In the genomic region with DNA sequence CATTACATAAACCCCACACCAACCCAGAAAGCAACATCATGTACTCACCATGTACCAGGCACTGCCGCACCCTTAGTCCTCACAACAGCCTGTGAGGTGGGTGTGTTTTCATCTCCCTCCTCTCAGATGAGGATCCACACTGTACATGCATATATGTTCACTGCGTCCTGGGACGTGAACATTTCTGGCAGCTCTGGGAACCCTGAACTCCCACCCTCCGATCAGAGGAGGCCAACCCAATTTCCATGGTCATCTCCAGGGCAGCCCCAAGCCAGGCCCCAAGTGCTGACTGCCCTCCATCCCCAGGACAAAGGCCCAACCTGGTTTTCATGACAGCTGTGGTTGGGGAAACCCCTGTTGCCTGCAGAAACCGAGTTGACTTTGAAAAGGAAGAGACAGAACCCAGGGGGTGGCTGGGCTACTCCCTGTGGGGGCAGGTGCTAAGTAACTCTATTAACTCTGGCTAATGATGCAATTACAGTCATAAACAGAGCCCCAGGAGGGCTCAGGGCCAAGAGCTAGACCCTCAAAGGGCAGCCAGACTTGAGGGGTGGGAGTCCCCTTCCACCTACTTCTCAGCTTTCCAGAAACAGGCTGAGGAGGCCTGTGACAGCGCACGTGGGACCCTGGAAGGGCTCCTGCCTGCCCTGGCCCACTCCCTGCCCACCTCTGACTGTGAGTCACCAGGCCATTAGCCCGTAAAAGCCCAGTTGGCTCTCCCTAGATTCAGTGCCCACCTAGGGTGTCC, we compare ENCODE assay signal across 8 cellular contexts. TPM values are rescaled to one million over a fixed set of nuclear protein-coding genes. Genes with fewer than 3 reads are reported as not detected.
DNase-seq lines count a peak whose midpoint lies in the region; ATAC-seq, FAIRE-seq and TF ChIP-seq lines count a peak whose summit lies in the region.

No MANE protein-coding gene starts in this region.

- no peak overlapping the region for H2BK12ac ChIP-seq in H1 (ENCODE audit: low read depth, low read length)

- H4K91ac ChIP-seq in H1 (replicated peaks; ENCODE audit: insufficient read length, low read length), result no peak overlapping the region

- H3K23ac ChIP-seq in H1 (ENCODE audit: insufficient read length), result no peak overlapping the region

- intact Hi-C loops in psoas muscle (cut with DNase I), result no loop called here

- no peak overlapping the region for H2BK15ac ChIP-seq in H1 (ENCODE audit: low read length)

- no peak overlapping the region for H4K5ac ChIP-seq in H1 (ENCODE audit: insufficient read length, low read depth, low read length)

- H3K36me3 ChIP-seq in SK-N-SH (replicated peaks in 1 of 2; ENCODE audit: control insufficient read depth in 1 of 2, insufficient read depth in 2 of 2, low read length in 1 of 2) (no peaks in the 10 kb centered on the region), H1 (ENCODE audit: control insufficient read depth in 2 of 4, insufficient read depth in 4 of 4, low read length in 3 of 4) (no peaks in the 10 kb centered on the region), psoas muscle (ENCODE audit: insufficient read depth in 1 of 2, low read depth in 1 of 2) (peaks cover 0 to 6% of the 10 kb centered on the region in 2 donors)

- H3K9me3 ChIP-seq in SK-N-SH (no peaks in the 10 kb centered on the region), H1 (ENCODE audit: insufficient read depth in 2 of 2, low read depth in 1 of 2, low read length in 1 of 2) (no peaks in the 10 kb centered on the region), psoas muscle (no peaks in the 10 kb centered on the region)

- CTCF ChIA-PET in SK-N-SH (lab: Yijun Ruan, JAX), result interaction anchor here (1.2 to 6.4 kb wide), 9 partner anchors 16 to 365 kb away, joined by 4 to 53 read pairs (median 8); partner anchors contain the start of genes FRS3 and TOMM6
- CTCF ChIA-PET in H1 (lab: Charles Lee; ENCODE audit: partially characterized antibody), result interaction anchor here (0.6 to 5.3 kb wide), 19 partner anchors 10 to 398 kb away, joined by 3 to 37 read pairs (median 5); partner anchors contain the start of gene TOMM6

- H3K79me2 ChIP-seq in SK-N-SH (ENCODE audit: insufficient read depth) (peaks cover 51% of the 10 kb centered on the region), H1 (ENCODE audit: control insufficient read depth in 1 of 2, insufficient read depth in 2 of 2, low read length in 2 of 2) (no peaks in the 10 kb centered on the region)

- H3K23me2 ChIP-seq in H1 (ENCODE audit: low read depth, low read length), result peaks cover 9% of the 10 kb centered on the region; the same call in 1 of the 2 replicates

- H2AFZ ChIP-seq in SK-N-SH (ENCODE audit: low read depth) (no peak overlapping the region), H1 (ENCODE audit: low read length) (no peak overlapping the region)

- H2BK120ac ChIP-seq in H1 (replicated peaks; ENCODE audit: low read depth, low read length), result no peak overlapping the region

- H3K4ac ChIP-seq in H1 (replicated peaks; ENCODE audit: insufficient read length, low read depth, low read length), result no peak overlapping the region

- H3K4me2 ChIP-seq in SK-N-SH (peak overlapping the region; percentile 93), H1 (ENCODE audit: insufficient read depth in 1 of 2, low read depth in 2 of 2, low read length in 2 of 2) (peak overlapping the region; percentile 71 to 93)

- no peaks in the 10 kb centered on the region for H3K79me1 ChIP-seq in H1 (ENCODE audit: low read depth, low read length)

- TF ChIP-seq EP300 in SK-N-SH (IDR thresholded peaks at IDR 0.05; ENCODE audit: borderline replicate concordance in 1 of 2, low read depth in 1 of 2, low read length in 1 of 2) (no peak), H1 (IDR thresholded peaks at IDR 0.05; ENCODE audit: borderline replicate concordance in 1 of 2, low read depth in 2 of 2, low read length in 2 of 2) (no peak; a peak in 1 of 3 replicates)

- no peak overlapping the region for H2BK20ac ChIP-seq in H1 (ENCODE audit: low read length)

- TF ChIP-seq RAD21 in SK-N-SH (IDR thresholded peaks at IDR 0.05; ENCODE audit: low read length) (no peak), H1 (IDR thresholded peaks at IDR 0.05 in 1 of 2, conservative IDR thresholded peaks at IDR 0.05 in 1 of 2; ENCODE audit: low read depth in 2 of 2, low read length in 2 of 2) (no peak)

- no peak for FAIRE-seq in H1 (lab: Jason Lieb, UNC)

- no peak for TF ChIP-seq POLR2A in H1 (IDR thresholded peaks at IDR 0.05; ENCODE audit: control extremely low read depth in 1 of 2, low read depth in 2 of 2, low read length in 2 of 2)

- H3K27me3 ChIP-seq in SK-N-SH (ENCODE audit: insufficient read depth) (no peaks in the 10 kb centered on the region), H1 (replicated peaks in 1 of 4; ENCODE audit: control insufficient read depth in 3 of 4, extremely low read depth in 1 of 4, insufficient read depth in 3 of 4, low read length in 3 of 4) (peaks cover 0 to 8% (median 5%) of the 10 kb centered on the region in 4 experiments; a peak in 3 of 7 replicates), psoas muscle (ENCODE audit: insufficient read depth in 3 of 3, low read length in 2 of 3) (no peaks in the 10 kb centered on the region)

- WGBS in SK-N-SH (ENCODE audit: low lambda C conversion rate), result 75% methylated on average over 4 of the region's 8 CpGs
- 49% methylated on average over 8 of the region's 8 CpGs; no CpG with 5 or more reads in 1 of the 2 experiments for WGBS in H1 (ENCODE audit: extremely low coverage in 1 of 2, insufficient coverage in 1 of 2, insufficient read length in 1 of 2, insufficient replicate concordance in 2 of 2, low coverage in 1 of 2, low lambda C conversion rate in 2 of 2, missing lambda C conversion rate in 1 of 2), 2 experiments
- WGBS in psoas muscle, 3 donors, result 31 to 62% (median 41%) methylated on average over 8 of the region's 8 CpGs

- H3K56ac ChIP-seq in H1 (replicated peaks; ENCODE audit: insufficient read length, low read depth, low read length), result no peak overlapping the region

- H3K27ac ChIP-seq in SK-N-SH (ENCODE audit: low read depth in 2 of 2, low read length in 1 of 2) (peak overlapping the region; percentile 81 to 96), H1 (ENCODE audit: low read depth, low read length) (no peak overlapping the region), psoas muscle (peak overlapping the region; percentile 96)

- TF ChIP-seq CTCF in SK-N-SH (IDR thresholded peaks at IDR 0.05), result no peak
- TF ChIP-seq CTCF in H1 (IDR thresholded peaks at IDR 0.05; ENCODE audit: control extremely low read depth in 1 of 3, insufficient read depth in 1 of 3, low read depth in 1 of 3, low read length in 3 of 3), result no peak
- TF ChIP-seq CTCF in psoas muscle (IDR thresholded peaks at IDR 0.05), result no peak

- H3K18ac ChIP-seq in H1 (ENCODE audit: extremely low read depth, low read length), result no peak overlapping the region; the same call in 1 of the 2 replicates

- H2BK5ac ChIP-seq in H1 (ENCODE audit: low read depth, low read length), result no peak overlapping the region

- DNase-seq in SK-N-SH (no peak), H1 (ENCODE audit: low read depth in 1 of 2, low spot score in 2 of 2) (no peak), psoas muscle (peak in 1 of 2 donors; percentile 77), cortex of kidney (lab: John Stamatoyannopoulos, UW) (no peak), UCSD-AML1 (lab: John Stamatoyannopoulos, UW; ENCODE audit: unreplicated experiment) (no peak)
- DNase-seq in activated CD4-positive, alpha-beta T cell treated with anti-CD3 and anti-CD28 coated beads, Interleukin-2, amount 50 U/mL, for 24 hours (ENCODE audit: low read depth in 1 of 2, low spot score in 1 of 2), result peak; percentile 31 to 43

- POLR2A ChIA-PET in SK-N-SH (lab: Yijun Ruan, JAX) (interaction anchor here (0.6 to 3.6 kb wide), 7 partner anchors 20 to 84 kb away, joined by 3 to 23 read pairs (median 6); partner anchors contain the start of gene TOMM6), H1 (lab: Charles Lee; ENCODE audit: partially characterized antibody) (interaction anchor here (1.6 kb wide), 1 partner anchor 10 kb away, joined by 3 read pairs; no protein-coding TSS in a partner anchor)

- peak overlapping the region; percentile 58 for H3K9ac ChIP-seq in SK-N-SH
- no peak overlapping the region for H3K9ac ChIP-seq in H1 (replicated peaks in 1 of 4; ENCODE audit: extremely low read depth in 1 of 4, low read depth in 3 of 4, low read length in 3 of 4)

- no peak overlapping the region for H3K14ac ChIP-seq in H1 (ENCODE audit: insufficient read length)

- peaks cover 10% of the 10 kb centered on the region for H3F3A ChIP-seq in SK-N-SH (replicated peaks; ENCODE audit: insufficient read depth)

- peak overlapping the region; percentile 71 to 72 for H3K4me3 ChIP-seq in SK-N-SH (ENCODE audit: low read depth in 2 of 2, low read length in 1 of 2)
- H3K4me3 ChIP-seq in H1 (ENCODE audit: extremely low read depth in 1 of 4, insufficient read depth in 2 of 4, low read depth in 3 of 4, low read length in 4 of 4), result peak overlapping the region; percentile 60 to 74 (median 68); a peak in 5 of 8 replicates
- peak overlapping the region; percentile 88 for H3K4me3 ChIP-seq in psoas muscle

- no peak overlapping the region for H2AK5ac ChIP-seq in H1 (ENCODE audit: low read depth, low read length)

- H4K20me1 ChIP-seq in SK-N-SH (ENCODE audit: insufficient read depth), result no peaks in the 10 kb centered on the region
- H4K20me1 ChIP-seq in H1 (replicated peaks in 1 of 2; ENCODE audit: control insufficient read depth in 1 of 2, insufficient read depth in 2 of 2, low read length in 2 of 2), result peaks cover 0 to 2% of the 10 kb centered on the region in 2 experiments

- H3K4me1 ChIP-seq in SK-N-SH (ENCODE audit: control insufficient read depth in 1 of 2, insufficient read depth in 2 of 2, low read depth in 1 of 2, low read length in 1 of 2) (peaks cover 37 to 54% of the 10 kb centered on the region in 2 experiments), H1 (replicated peaks in 1 of 4; ENCODE audit: control insufficient read depth in 3 of 4, insufficient read depth in 4 of 4, low read length in 3 of 4) (peaks cover 12 to 42% (median 27%) of the 10 kb centered on the region in 4 experiments), psoas muscle (peaks cover 56% of the 10 kb centered on the region)

- H3K9me2 ChIP-seq in SK-N-SH, result no peaks in the 10 kb centered on the region

- no peak overlapping the region for H4K8ac ChIP-seq in H1 (ENCODE audit: extremely low read depth, insufficient read depth, low read length)

- ATAC-seq in SK-N-SH treated with all-trans-retinoic acid at 6 μM for 48 hours (no peak), HG03432 (IDR thresholded peaks at IDR 0.05; ENCODE audit: unreplicated experiment) (peak; percentile 30), psoas muscle (peak in 3 of 4 donors; percentile 32 to 44 (median 39))

RNA-seq across cellular contexts. Expression of gene TFEB, which starts 2.6 kb away (rescaled TPM):
- polyA plus RNA-seq in SK-N-SH (2012; rRNA removed), result 6.2 and 6.7 TPM in 2 replicates
- polyA plus RNA-seq in SK-N-SH (2012; cell fraction: cytosol; rRNA removed), result 2.8 and 4.4 TPM in 2 replicates
- 15.1 and 17.2 TPM in 2 replicates for polyA plus RNA-seq in SK-N-SH (2012; cell fraction: nucleus; rRNA removed)
- 2.3 and 2.4 TPM in 2 replicates for total RNA-seq in H1 (2021; fragmentation: NEBNext Ultra II Directional; extraction: Animal tissue kit (Norgen Biotek cat#: 25700))
- polyA plus RNA-seq in H1 (2011; rRNA removed), result 5.9 and 6.7 TPM in 2 replicates
- 4.6 TPM for polyA plus RNA-seq in H1 (2011; cell fraction: cytosol; rRNA removed)
- polyA plus RNA-seq in H1 (2011; cell fraction: nucleus; rRNA removed), result 7.6 TPM
- polyA plus RNA-seq in H1 (2012, experiment 1 of 2), result 2.1 to 6.8 TPM (median 4.1 TPM) in 4 replicates
- 2.7 TPM for polyA plus RNA-seq in H1 (2012, experiment 2 of 2)
- 0.71 TPM for polyA plus RNA-seq in H1 (2013, experiment 1 of 2)
- polyA plus RNA-seq in H1 (2013, experiment 2 of 2), result 0.61 TPM
- polyA minus RNA-seq in H1 (2011; rRNA and poly(A)+ RNA removed), result 1.9 and 4.6 TPM in 2 replicates
- polyA minus RNA-seq in H1 (2011; cell fraction: cytosol; rRNA and poly(A)+ RNA removed), result 3.2 TPM
- polyA minus RNA-seq in H1 (2011; cell fraction: nucleus; rRNA and poly(A)+ RNA removed), result 2.8 TPM
- total RNA-seq in psoas muscle, result 10 to 100 TPM; 35.4 to 64.3 (median 39.8) TPM
- polyA plus RNA-seq in psoas muscle, result 10 to 100 TPM; 16.1 to 65.2 (median 51.6) TPM

RNA-seq across cellular contexts. Expression of gene PGC, which starts 14.4 kb away (rescaled TPM):
- polyA plus RNA-seq in SK-N-SH (2012; rRNA removed) (not detected in 2 replicates), H1 (2011; rRNA removed) (0.09 and 0.25 TPM in 2 replicates), psoas muscle (1 to 10 TPM in 1 of 3 donors, under 1 TPM in 1, not detected in 1; 0.48 to 1.0 TPM)
- polyA plus RNA-seq in SK-N-SH (2012; cell fraction: cytosol; rRNA removed), result not detected in 2 replicates
- polyA plus RNA-seq in SK-N-SH (2012; cell fraction: nucleus; rRNA removed), result not detected in 2 replicates
- total RNA-seq in H1 (2021; fragmentation: NEBNext Ultra II Directional; extraction: Animal tissue kit (Norgen Biotek cat#: 25700)), result not detected in 2 replicates
- polyA plus RNA-seq in H1 (2011; cell fraction: cytosol; rRNA removed), result 0.22 TPM
- 0.21 TPM for polyA plus RNA-seq in H1 (2011; cell fraction: nucleus; rRNA removed)
- 0.23 TPM in 1 of 4 replicates, not detected in the others for polyA plus RNA-seq in H1 (2012, experiment 1 of 2)
- 0.13 TPM for polyA plus RNA-seq in H1 (2012, experiment 2 of 2)
- polyA plus RNA-seq in H1 (2013, experiment 1 of 2), result 0.04 TPM
- polyA plus RNA-seq in H1 (2013, experiment 2 of 2), result 0.07 TPM
- not detected in 2 replicates for polyA minus RNA-seq in H1 (2011; rRNA and poly(A)+ RNA removed)
- polyA minus RNA-seq in H1 (2011; cell fraction: cytosol; rRNA and poly(A)+ RNA removed), result not detected
- not detected for polyA minus RNA-seq in H1 (2011; cell fraction: nucleus; rRNA and poly(A)+ RNA removed)
- not detected for total RNA-seq in psoas muscle

RNA-seq across cellular contexts. Expression of gene FRS3, which starts 46.9 kb away (rescaled TPM):
- polyA plus RNA-seq in SK-N-SH (2012; rRNA removed) (7.5 and 8.6 TPM in 2 replicates), H1 (2011; rRNA removed) (4.4 and 8.4 TPM in 2 replicates), psoas muscle (1 to 10 TPM; 4.0 to 6.8 (median 4.5) TPM)
- polyA plus RNA-seq in SK-N-SH (2012; cell fraction: cytosol; rRNA removed), result 5.0 and 6.0 TPM in 2 replicates
- 20.0 and 30.2 TPM in 2 replicates for polyA plus RNA-seq in SK-N-SH (2012; cell fraction: nucleus; rRNA removed)
- 3.4 and 3.9 TPM in 2 replicates for total RNA-seq in H1 (2021; fragmentation: NEBNext Ultra II Directional; extraction: Animal tissue kit (Norgen Biotek cat#: 25700))
- 5.4 TPM for polyA plus RNA-seq in H1 (2011; cell fraction: cytosol; rRNA removed)
- polyA plus RNA-seq in H1 (2011; cell fraction: nucleus; rRNA removed), result 14.9 TPM
- 1.3 to 4.2 TPM (median 3.1 TPM) in 4 replicates for polyA plus RNA-seq in H1 (2012, experiment 1 of 2)
- 4.2 TPM for polyA plus RNA-seq in H1 (2012, experiment 2 of 2)
- polyA plus RNA-seq in H1 (2013, experiment 1 of 2), result 2.8 TPM
- polyA plus RNA-seq in H1 (2013, experiment 2 of 2), result 2.5 TPM
- 1.1 and 2.8 TPM in 2 replicates for polyA minus RNA-seq in H1 (2011; rRNA and poly(A)+ RNA removed)
- 3.6 TPM for polyA minus RNA-seq in H1 (2011; cell fraction: cytosol; rRNA and poly(A)+ RNA removed)
- 3.2 TPM for polyA minus RNA-seq in H1 (2011; cell fraction: nucleus; rRNA and poly(A)+ RNA removed)
- total RNA-seq in psoas muscle, result 1 to 10 TPM; 4.0 to 6.5 (median 5.4) TPM

RNA-seq across cellular contexts. Expression of gene PRICKLE4, which starts 47.8 kb away (rescaled TPM):
- 3.9 and 5.0 TPM in 2 replicates for polyA plus RNA-seq in SK-N-SH (2012; rRNA removed)
- polyA plus RNA-seq in SK-N-SH (2012; cell fraction: cytosol; rRNA removed), result 0.46 and 0.96 TPM in 2 replicates
- polyA plus RNA-seq in SK-N-SH (2012; cell fraction: nucleus; rRNA removed), result 57.9 and 78.4 TPM in 2 replicates
- total RNA-seq in H1 (2021; fragmentation: NEBNext Ultra II Directional; extraction: Animal tissue kit (Norgen Biotek cat#: 25700)), result 0.67 and 1.4 TPM in 2 replicates
- 0.32 and 0.38 TPM in 2 replicates for polyA plus RNA-seq in H1 (2011; rRNA removed)
- polyA plus RNA-seq in H1 (2011; cell fraction: cytosol; rRNA removed), result 0.32 TPM
- 2.4 TPM for polyA plus RNA-seq in H1 (2011; cell fraction: nucleus; rRNA removed)
- 0.41 to 1.4 TPM (median 0.87 TPM) in 4 replicates for polyA plus RNA-seq in H1 (2012, experiment 1 of 2)
- not detected for polyA plus RNA-seq in H1 (2012, experiment 2 of 2)
- polyA plus RNA-seq in H1 (2013, experiment 1 of 2), result 0.57 TPM
- 0.22 TPM for polyA plus RNA-seq in H1 (2013, experiment 2 of 2)
- polyA minus RNA-seq in H1 (2011; rRNA and poly(A)+ RNA removed), result not detected in 2 replicates
- not detected for polyA minus RNA-seq in H1 (2011; cell fraction: cytosol; rRNA and poly(A)+ RNA removed)
- 2.4 TPM for polyA minus RNA-seq in H1 (2011; cell fraction: nucleus; rRNA and poly(A)+ RNA removed)
- under 1 TPM in 3 of 4 donors, not detected in 1; 0.46 to 0.92 (median 0.80) TPM for total RNA-seq in psoas muscle
- under 1 TPM in 2 of 3 donors, not detected in 1; 0.49 to 0.70 TPM for polyA plus RNA-seq in psoas muscle

RNA-seq across cellular contexts. Expression of gene TOMM6, which starts 54.7 kb away (rescaled TPM):
- polyA plus RNA-seq in SK-N-SH (2012; rRNA removed), result 493 and 565 TPM in 2 replicates
- 608 and 661 TPM in 2 replicates for polyA plus RNA-seq in SK-N-SH (2012; cell fraction: cytosol; rRNA removed)
- 171 and 252 TPM in 2 replicates for polyA plus RNA-seq in SK-N-SH (2012; cell fraction: nucleus; rRNA removed)
- total RNA-seq in H1 (2021; fragmentation: NEBNext Ultra II Directional; extraction: Animal tissue kit (Norgen Biotek cat#: 25700)), result 216 and 228 TPM in 2 replicates
- polyA plus RNA-seq in H1 (2011; rRNA removed), result 457 and 560 TPM in 2 replicates
- 411 TPM for polyA plus RNA-seq in H1 (2011; cell fraction: cytosol; rRNA removed)
- 121 TPM for polyA plus RNA-seq in H1 (2011; cell fraction: nucleus; rRNA removed)
- 269 to 362 TPM (median 306 TPM) in 4 replicates for polyA plus RNA-seq in H1 (2012, experiment 1 of 2)
- polyA plus RNA-seq in H1 (2012, experiment 2 of 2), result 244 TPM
- 295 TPM for polyA plus RNA-seq in H1 (2013, experiment 1 of 2)
- polyA plus RNA-seq in H1 (2013, experiment 2 of 2), result 293 TPM
- polyA minus RNA-seq in H1 (2011; rRNA and poly(A)+ RNA removed), result 89.9 and 99.3 TPM in 2 replicates
- 36.2 TPM for polyA minus RNA-seq in H1 (2011; cell fraction: cytosol; rRNA and poly(A)+ RNA removed)
- 41.6 TPM for polyA minus RNA-seq in H1 (2011; cell fraction: nucleus; rRNA and poly(A)+ RNA removed)
- total RNA-seq in psoas muscle, result 100 to 1,000 TPM; 156 to 181 (median 168) TPM
- polyA plus RNA-seq in psoas muscle, result 100 to 1,000 TPM; 240 to 403 (median 305) TPM

Comparison
In these comparisons a context has a peak if more than half of its experiments do, and no peak if none do; other contexts are left out.
1. DNase-seq: peak in activated CD4-positive, alpha-beta T cell treated with anti-CD3 and anti-CD28 coated beads, Interleukin-2, amount 50 U/mL, for 24 hours (2 of 2); none in SK-N-SH (single experiment), H1 (0 of 2), cortex of kidney (single experiment) and UCSD-AML1 (single experiment).
2. Peak in every context shown above with its lines, with median percentiles within 50 percentile points of each other: H3K4me3 ChIP-seq.